8 cellular contexts compared by ENCODE assay signal in genomic region chr10:5434017-5434753, GRCh38. TPM values are rescaled to one million over a fixed set of nuclear protein-coding genes. Genes with fewer than 3 reads are reported as not detected.
DNase-seq lines count a peak whose midpoint lies in the region; ATAC-seq and TF ChIP-seq lines count a peak whose summit lies in the region.

No MANE protein-coding gene starts in this region.

- no peaks in the 10 kb centered on the region for H4K20me1 ChIP-seq in osteoblast (ENCODE audit: insufficient read depth, low read length)

- peak; percentile 97 for ATAC-seq in SK-N-SH treated with all-trans-retinoic acid at 6 μM for 48 hours
- ATAC-seq in GM21576 (IDR thresholded peaks at IDR 0.05; ENCODE audit: unreplicated experiment), result no peak
- no peak for ATAC-seq in HG03378 (IDR thresholded peaks at IDR 0.05; ENCODE audit: unreplicated experiment)

- TF ChIP-seq CTCF in GM06990 (IDR thresholded peaks at IDR 0.05; ENCODE audit: insufficient read depth, low read length, poor library complexity, severe bottlenecking) (peak; percentile 60), osteoblast (IDR thresholded peaks at IDR 0.05; ENCODE audit: extremely low read depth, low read depth, low read length) (peak; percentile 76)

- peaks cover 13% of the 10 kb centered on the region for H3K4me1 ChIP-seq in osteoblast (ENCODE audit: insufficient read depth, low read length)

- peak; percentile 67 for DNase-seq in ACHN
- DNase-seq in GM06990 (ENCODE audit: extremely low read depth, insufficient read length), result no peak
- peak; percentile 38 for DNase-seq in HT1080 (ENCODE audit: low read depth)
- DNase-seq in fibroblast of gingiva (ENCODE audit: low read depth), result peak; percentile 58
- peak; percentile 42 for DNase-seq in osteoblast (ENCODE audit: insufficient read length, low spot score, missing footprints)

- in situ Hi-C loops in ACHN (cut with HindIII; ENCODE audit: low pct_ligation_motif_present, low pct_unique_long_range_greater_than_20kb, low sequenced_read_pairs), result no loop called here

- peak overlapping the region; percentile 68 for H2AFZ ChIP-seq in osteoblast (ENCODE audit: low read length)

- peak overlapping the region; percentile 63 for H3K4me2 ChIP-seq in osteoblast (ENCODE audit: insufficient read depth, low read length)

- H3K36me3 ChIP-seq in GM06990 (ENCODE audit: control insufficient read depth, insufficient read depth, low read length) (no peaks in the 10 kb centered on the region), osteoblast (ENCODE audit: insufficient read depth, low read length) (peaks cover 4% of the 10 kb centered on the region)

- H3K27ac ChIP-seq in osteoblast (ENCODE audit: low read depth, low read length), result peak overlapping the region; percentile 89

- H3K79me2 ChIP-seq in osteoblast (ENCODE audit: insufficient read depth, low read length), result peaks cover 4% of the 10 kb centered on the region

- H3K4me3 ChIP-seq in GM06990 (replicated peaks; ENCODE audit: low read depth, low read length), result no peak overlapping the region
- peak overlapping the region; percentile 9 for H3K4me3 ChIP-seq in osteoblast (ENCODE audit: insufficient read depth, low read length)

- H3K27me3 ChIP-seq in GM06990 (replicated peaks; ENCODE audit: control insufficient read depth, insufficient read depth, low read length), result no peaks in the 10 kb centered on the region
- H3K27me3 ChIP-seq in osteoblast (ENCODE audit: insufficient read depth, low read length), result no peaks in the 10 kb centered on the region

- no peaks in the 10 kb centered on the region for H3K9me3 ChIP-seq in osteoblast (ENCODE audit: low read depth, low read length)

TF ChIP-seq in SK-N-SH treated with all-trans-retinoic acid at 6 μM for 48 hours, 23 proteins besides CTCF, POLR2A, EP300 and RAD21:
- TF ChIP-seq OSR1 (CRISPR knock-in tag; IDR thresholded peaks at IDR 0.05) (no peak), CSDC2 (CRISPR knock-in tag; IDR thresholded peaks at IDR 0.05) (no peak)

RNA-seq across cellular contexts. Expression of gene NET1, which starts 21.8 kb away (rescaled TPM):
- 40.1 and 58.3 TPM in 2 replicates for total RNA-seq in HT1080 (2014; rRNA removed; shearing (Covaris generic))
- polyA plus RNA-seq in HT1080 (2015; cell fraction: cytosol; rRNA removed), result 46.7 and 49.2 TPM in 2 replicates
- 45.2 and 51.6 TPM in 2 replicates for polyA plus RNA-seq in HT1080 (2015; cell fraction: nucleus; rRNA removed)
- total RNA-seq in osteoblast, result 51.0 and 74.0 TPM in 2 replicates

RNA-seq across cellular contexts. Expression of gene TUBAL3, which starts 29.6 kb away (rescaled TPM):
- not detected in 2 replicates for total RNA-seq in HT1080 (2014; rRNA removed; shearing (Covaris generic))
- polyA plus RNA-seq in HT1080 (2015; cell fraction: cytosol; rRNA removed), result 0.07 and 0.33 TPM in 2 replicates
- 0.22 TPM in 1 of 2 replicates, not detected in the other for polyA plus RNA-seq in HT1080 (2015; cell fraction: nucleus; rRNA removed)
- total RNA-seq in osteoblast, result not detected in 2 replicates
